Comparison of ENCODE assay signal across 19 cellular contexts in the genomic region with DNA sequence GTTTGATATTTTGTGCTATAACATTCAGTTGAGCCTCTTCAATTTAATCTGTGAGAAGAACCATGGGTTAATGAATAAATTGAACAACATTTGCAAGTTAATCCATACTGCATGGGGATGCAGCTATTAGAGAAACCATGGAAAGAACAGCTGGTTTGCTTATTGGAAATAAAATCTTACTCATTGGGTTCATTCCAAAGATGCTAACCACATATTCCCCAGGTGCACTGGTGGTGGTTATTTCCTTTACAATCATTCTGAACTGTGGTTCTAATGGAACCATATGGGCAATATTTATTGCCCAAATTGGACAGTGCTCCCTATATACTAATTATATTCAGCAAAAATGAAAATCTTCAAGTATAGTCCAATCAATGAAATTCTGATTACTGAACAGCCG.
"Had no signal": no experiment of that assay in that cellular context is flagged by ENCODE, and none has a peak within 500 bp of the region (broad histone marks: within the 10 kb centered on the region; RNA-seq: fewer than 3 reads in every experiment).

No MANE protein-coding gene starts in this region.

- H3K36me3 ChIP-seq: colonic mucosa, left lung, lower lobe of right lung, pancreas, suprapubic skin, thyroid gland had no signal

- H3K9me3 ChIP-seq: colonic mucosa, lower lobe of right lung, pancreas, suprapubic skin, thyroid gland had no signal

- H3K4me1 ChIP-seq: colonic mucosa, left lung, lower lobe of right lung, suprapubic skin, thyroid gland had no signal

- H3K27ac ChIP-seq: colonic mucosa, left lung, lower lobe of right lung, pancreas, suprapubic skin, thyroid gland had no signal

- DNase-seq: colonic mucosa; dermis blood vessel endothelial cell; erythroblast; foreskin fibroblast; immature natural killer cell; left lung; lower lobe of right lung; mesenchymal stem cell; midbrain; naive B cell; occipital lobe; pancreas; right cardiac atrium; stimulated activated CD4-positive, alpha-beta T cell treated with anti-CD3 and anti-CD28 coated beads, Interleukin-4, amount 100 ng/mL, for 1 hour; stimulated activated CD8-positive, alpha-beta memory T cell treated with anti-CD3 and anti-CD28 coated beads, Interleukin-4, amount 100 ng/mL, for 48 hours; stimulated activated naive CD8-positive, alpha-beta T cell treated with anti-CD3 and anti-CD28 coated beads, Interleukin-15, Interleukin-2, amounts not matched to agents 100 U/mL and 50 U/mL, for 24 hours; thyroid gland had no signal

- H3K27me3 ChIP-seq: colonic mucosa, left lung, pancreas, suprapubic skin, thyroid gland had no signal

- ATAC-seq: left lung; lower lobe of right lung; pancreas; right cardiac atrium; stimulated activated effector memory CD8-positive, alpha-beta T cell treated with anti-CD3 and anti-CD28 coated beads, Interleukin-12 subunit alpha, Interleukin-12 subunit beta, amount 100 ng/mL, for 72 hours; stimulated activated naive CD8-positive, alpha-beta T cell treated with anti-CD3 and anti-CD28 coated beads, Interleukin-15, Interleukin-2, amounts not matched to agents 100 U/mL and 50 U/mL, for 24 hours had no signal

- H3K4me3 ChIP-seq: colonic mucosa, left lung, lower lobe of right lung, pancreas, suprapubic skin, thyroid gland had no signal
